8 cellular contexts compared by ENCODE assay signal in genomic region chr10:46585246-46585645, GRCh38. TPM values are rescaled to one million over a fixed set of nuclear protein-coding genes. Genes with fewer than 3 reads are reported as not detected.
"Had no signal": no experiment of that assay in that cellular context is flagged by ENCODE, and none has a peak within 500 bp of the region (broad histone marks: within the 10 kb centered on the region; RNA-seq: fewer than 3 reads in every experiment).

No MANE protein-coding gene starts in this region.

RNA-seq across cellular contexts. Expression of gene SYT15, which starts 6.3 kb away (rescaled TPM):
- total RNA-seq: epithelial cell of proximal tubule had no signal

RNA-seq across cellular contexts. Expression of gene GPRIN2, which starts 28.8 kb away (rescaled TPM):
- total RNA-seq: cardiac septum, endothelial cell of umbilical vein, gastrocnemius medialis, left cardiac atrium, left ventricle myocardium inferior, lung microvascular endothelial cell, mesenteric fat pad had no signal
- polyA plus RNA-seq: endothelial cell of umbilical vein had no signal
